In the genomic region with DNA sequence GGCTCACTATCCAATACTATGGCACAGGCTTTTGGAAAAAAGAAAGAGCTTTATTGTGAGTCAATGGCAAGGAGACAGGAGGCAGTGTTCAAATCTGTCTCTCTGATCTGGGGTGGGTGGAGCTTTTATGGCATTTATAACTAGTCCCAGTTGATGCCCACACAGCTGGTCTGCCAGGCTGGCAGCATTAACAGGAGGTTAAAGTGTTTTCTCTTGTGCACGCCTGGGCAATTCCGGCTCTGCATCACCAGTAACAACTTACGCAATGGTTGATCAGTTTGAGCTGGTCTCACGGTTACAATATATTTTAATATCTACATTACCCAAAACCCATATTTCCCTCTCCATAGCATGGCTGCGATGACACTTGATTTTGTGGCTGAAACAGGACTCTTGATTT, we compare ENCODE assay signal across 17 cellular contexts. TPM values are rescaled to one million over a fixed set of nuclear protein-coding genes. Genes with fewer than 3 reads are reported as not detected.
A peak's percentile ranks its signal among the peaks of the same experiment; 100 is the strongest.
DNase-seq lines count a peak whose midpoint lies in the region; ATAC-seq and TF ChIP-seq lines count a peak whose summit lies in the region.
"Had no signal": no experiment of that assay in that cellular context is flagged by ENCODE, and none has a peak within 500 bp of the region (broad histone marks: within the 10 kb centered on the region; RNA-seq: fewer than 3 reads in every experiment).

No MANE protein-coding gene starts in this region.

- H3K27ac ChIP-seq in RWPE2 (ENCODE audit: poor library complexity, severe bottlenecking) (no peak overlapping the region), thyroid gland (peak overlapping the region in 1 of 3 donors; percentile 53)
- H3K27ac ChIP-seq: Peyer's patch had no signal

- H3K9me3 Mint-ChIP-seq in T-helper 2 cell treated with Interferon-gamma antibody and Interleukin-4, amounts not matched to agents 5 μg/mL and 100 μg/mL, for 36 hours = peaks cover 14% of the 10 kb centered on the region

- H3K4me1 ChIP-seq in RWPE2 (ENCODE audit: insufficient read depth, poor library complexity, severe bottlenecking) (peaks cover 20% of the 10 kb centered on the region), thyroid gland (peaks cover 0 to 7% of the 10 kb centered on the region in 2 donors)
- H3K4me1 ChIP-seq: Peyer's patch had no signal

- peaks cover 3% of the 10 kb centered on the region for H3K4me1 Mint-ChIP-seq in T-helper 2 cell treated with Interferon-gamma antibody and Interleukin-4, amounts not matched to agents 5 μg/mL and 100 μg/mL, for 36 hours (ENCODE audit: low read depth)

- TF ChIP-seq POLR2A in thyroid gland (IDR thresholded peaks at IDR 0.05) = no peak

- no peak overlapping the region for H3K27ac Mint-ChIP-seq in T-helper 2 cell treated with Interferon-gamma antibody and Interleukin-4, amounts not matched to agents 5 μg/mL and 100 μg/mL, for 36 hours
- H3K27ac Mint-ChIP-seq: CD4-positive, alpha-beta memory T cell had no signal

- peak; percentile 46; the same call in 1 of the 3 replicates for ATAC-seq in RWPE2 (ENCODE audit: low read depth)

- TF ChIP-seq CTCF in RWPE2 (IDR thresholded peaks at IDR 0.05; ENCODE audit: poor library complexity, severe bottlenecking) (no peak), thyroid gland (IDR thresholded peaks at IDR 0.05) (no peak)

- H3K27me3 Mint-ChIP-seq in T-helper 2 cell treated with Interferon-gamma antibody and Interleukin-4, amounts not matched to agents 5 μg/mL and 100 μg/mL, for 36 hours (ENCODE audit: low read depth) = no peaks in the 10 kb centered on the region

- intact Hi-C loops in thyroid gland (cut with DNase I) = no loop called here

- H3K4me3 Mint-ChIP-seq in T-helper 2 cell treated with Interferon-gamma antibody and Interleukin-4, amounts not matched to agents 5 μg/mL and 100 μg/mL, for 36 hours = no peak overlapping the region
- H3K4me3 Mint-ChIP-seq: CD4-positive, alpha-beta memory T cell had no signal

- 55 to 63% methylated on average over 4 to 5 of the region's 5 CpGs for WGBS in thyroid gland, 2 donors

- no peaks in the 10 kb centered on the region for H3K36me3 ChIP-seq in RWPE2 (ENCODE audit: low read depth)
- no peaks in the 10 kb centered on the region for H3K36me3 ChIP-seq in thyroid gland
- H3K36me3 ChIP-seq: Peyer's patch had no signal

- DNase-seq in NCI-H2171 treated with DMSO at 0.1 percent for 48 hours (lab: John Stamatoyannopoulos, UW) (peak; percentile 27), NCI-H2171 (lab: John Stamatoyannopoulos, UW) (no peak), RWPE2 (ENCODE audit: low spot score) (no peak), mesenteric fat pad (ENCODE audit: low spot score) (peak; percentile 22), thyroid gland (peak; percentile 51 to 63), CD1c-positive myeloid dendritic cell (ENCODE audit: extremely low spot score) (no peak), H4 (ENCODE audit: low spot score) (no peak)
- DNase-seq in T-helper 2 cell treated with Interferon-gamma antibody and Interleukin-4, amounts not matched to agents 5 μg/mL and 100 μg/mL, for 36 hours (ENCODE audit: low spot score) = no peak
- DNase-seq: CD4-positive, alpha-beta memory T cell; GOT3; KBM-7; NCI-H1417 treated with DMSO at 0.1 percent for 48 hours; NCI-H187 treated with DMSO at 0.1 percent for 48 hours; NCI-H446; Peyer's patch; Right ventricle myocardium superior; SK-N-SH had no signal

- H3K4me3 ChIP-seq in RWPE2 (ENCODE audit: severe bottlenecking) (no peak overlapping the region), thyroid gland (replicated peaks in 1 of 3) (no peak overlapping the region)
- H3K4me3 ChIP-seq: Peyer's patch had no signal

- H3K36me3 Mint-ChIP-seq in T-helper 2 cell treated with Interferon-gamma antibody and Interleukin-4, amounts not matched to agents 5 μg/mL and 100 μg/mL, for 36 hours (ENCODE audit: low read depth) = no peaks in the 10 kb centered on the region

- H3K9me3 ChIP-seq in RWPE2 (ENCODE audit: severe bottlenecking) (peaks cover 2% of the 10 kb centered on the region), thyroid gland (no peaks in the 10 kb centered on the region)
- H3K9me3 ChIP-seq: SK-N-SH had no signal

- H3K27me3 ChIP-seq in RWPE2 (ENCODE audit: insufficient read depth, poor library complexity, severe bottlenecking) = no peaks in the 10 kb centered on the region
- H3K27me3 ChIP-seq in thyroid gland = no peaks in the 10 kb centered on the region
- H3K27me3 ChIP-seq: Peyer's patch had no signal

RNA-seq across cellular contexts. Expression of gene SMIM38, which starts 15.1 kb away (rescaled TPM):
- total RNA-seq in mesenteric fat pad = 0.29 TPM
- 1 to 10 TPM in 2 of 4 donors, under 1 TPM in 1, not detected in 1; 0.45 to 2.3 (median 2.0) TPM for total RNA-seq in thyroid gland
- not detected in 2 replicates for total RNA-seq in H4 (2014; rRNA removed; shearing (Covaris generic))
- total RNA-seq: Right ventricle myocardium superior had no signal

Comparison
In these comparisons a context has a peak if more than half of its experiments do, and no peak if none do; other contexts are left out.
1. DNase-seq: peak in NCI-H2171 treated with DMSO at 0.1 percent for 48 hours (single experiment), mesenteric fat pad (single experiment) and thyroid gland (2 of 2); none in NCI-H2171 (single experiment), RWPE2 (single experiment), CD1c-positive myeloid dendritic cell (single experiment), H4 (single experiment) and T-helper 2 cell treated with Interferon-gamma antibody and Interleukin-4, amounts not matched to agents 5 μg/mL and 100 μg/mL, for 36 hours (single experiment).